ENCODE assay signal across 7 cellular contexts in the genomic region with DNA sequence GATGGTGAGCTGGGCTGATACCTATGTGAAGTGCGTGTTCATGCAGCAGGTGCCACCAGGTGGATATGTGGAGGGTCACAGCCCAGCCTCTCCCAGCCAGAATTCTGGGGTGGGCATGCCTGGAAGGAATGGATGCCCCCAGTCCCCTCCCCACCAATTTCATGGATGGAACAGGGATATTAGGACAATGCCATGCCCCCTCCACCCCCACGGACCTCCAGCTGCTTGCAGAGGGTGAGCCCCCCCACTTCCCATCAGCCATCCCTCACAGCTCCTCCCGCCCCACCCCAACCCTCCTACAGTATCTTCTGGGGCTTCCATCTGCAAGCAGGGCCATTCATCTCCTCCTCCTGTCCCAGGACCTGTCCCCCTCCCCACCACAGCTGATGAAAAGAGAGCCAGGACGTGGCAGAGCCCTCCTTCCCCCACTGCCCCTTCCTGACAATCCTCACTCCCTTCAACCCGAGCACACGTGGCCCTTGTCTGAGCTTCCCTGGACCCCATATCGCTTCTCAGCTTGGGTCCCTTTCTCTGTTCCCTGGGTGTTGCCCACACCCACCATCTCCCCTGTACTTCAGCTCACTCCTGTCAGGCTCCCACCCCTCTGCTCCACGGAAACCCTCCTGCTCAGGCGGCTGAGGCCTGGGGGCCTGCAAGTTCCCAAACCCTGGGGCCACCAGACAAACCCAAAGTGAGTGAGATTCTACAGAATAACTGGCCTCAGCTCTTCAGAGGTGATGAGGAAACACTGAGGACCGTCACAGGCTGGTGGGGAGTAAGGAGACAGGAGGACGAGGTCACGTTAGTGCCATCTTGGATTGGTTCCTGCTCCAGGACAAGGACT. TPM values are rescaled to one million over a fixed set of nuclear protein-coding genes. Genes with fewer than 3 reads are reported as not detected.
"Had no signal": no experiment of that assay in that cellular context is flagged by ENCODE, and none has a peak within 500 bp of the region (broad histone marks: within the 10 kb centered on the region; RNA-seq: fewer than 3 reads in every experiment).

No MANE protein-coding gene starts in this region.

- H3K27me3 Mint-ChIP-seq: naive thymus-derived CD4-positive, alpha-beta T cell had no signal

- H3K4me3 ChIP-seq: lung, SK-N-MC, transverse colon had no signal

- H3K27ac ChIP-seq: SK-N-MC, transverse colon had no signal

- H3K36me3 ChIP-seq: transverse colon had no signal

- DNase-seq: occipital lobe had no signal

- H3K27me3 ChIP-seq: transverse colon had no signal

- H3K36me3 Mint-ChIP-seq: naive thymus-derived CD4-positive, alpha-beta T cell had no signal

- H3K9me3 ChIP-seq: transverse colon had no signal

- H3K9me3 Mint-ChIP-seq: naive thymus-derived CD4-positive, alpha-beta T cell had no signal

RNA-seq across cellular contexts. Expression of gene TNNC1, which starts 6.1 kb away (rescaled TPM):
- total RNA-seq: endothelial cell of umbilical vein, occipital lobe, pulmonary artery endothelial cell had no signal
